In the genomic region with DNA sequence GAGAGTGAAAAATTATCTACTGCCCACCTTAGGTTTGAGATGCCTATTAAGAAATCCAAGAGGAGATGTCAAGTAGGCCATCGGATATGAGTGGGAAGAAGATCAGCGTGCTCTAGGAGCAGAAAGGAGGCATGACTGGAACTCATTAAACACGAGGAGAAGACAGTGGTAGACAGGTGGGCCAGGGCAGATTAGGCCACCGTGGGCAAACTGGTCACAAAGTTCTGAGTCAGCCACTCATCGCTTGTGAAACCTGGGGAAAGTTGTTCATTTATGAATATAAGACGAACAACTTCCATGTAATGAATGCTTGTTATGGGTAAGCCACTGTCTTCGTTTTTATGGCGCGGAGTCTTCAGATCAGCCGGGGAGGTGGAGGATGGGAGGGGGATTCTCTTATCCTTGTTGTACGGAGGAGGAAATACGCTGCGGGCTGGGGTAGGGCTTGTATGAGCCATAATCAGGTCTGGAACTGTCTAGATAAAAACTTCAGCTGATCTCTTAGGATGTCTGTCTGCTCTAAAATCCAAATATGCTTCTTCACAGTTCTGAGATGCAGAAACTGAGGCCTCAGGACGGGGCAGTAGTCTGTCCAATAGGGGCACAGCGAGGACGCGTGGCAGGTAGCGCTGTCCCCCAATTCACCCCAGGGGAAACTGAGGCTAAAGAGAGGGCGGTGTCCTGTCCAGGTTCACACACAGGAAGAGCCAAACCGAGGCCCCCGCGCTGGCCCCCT, we compare ENCODE assay signal across 8 cellular contexts. TPM values are rescaled to one million over a fixed set of nuclear protein-coding genes. Genes with fewer than 3 reads are reported as not detected.
DNase-seq lines count a peak whose midpoint lies in the region; ATAC-seq and TF ChIP-seq lines count a peak whose summit lies in the region.

No MANE protein-coding gene starts in this region.

- H3K9me3 ChIP-seq in SU-DHL-6 (ENCODE audit: insufficient read depth, low read length): no peaks in the 10 kb centered on the region
- H3K9me3 ChIP-seq in fibroblast of lung (ENCODE audit: control insufficient read depth, insufficient read depth, low read depth, low read length): no peaks in the 10 kb centered on the region

- H3K4me3 ChIP-seq in SU-DHL-6 (ENCODE audit: insufficient read depth, low read length, poor library complexity, severe bottlenecking) (peak overlapping the region; percentile 83), fibroblast of lung (replicated peaks in 1 of 4; ENCODE audit: control extremely low read depth in 1 of 4, insufficient read depth in 1 of 4, low read depth in 3 of 4, low read length in 4 of 4) (peak overlapping the region; percentile 38 to 73 (median 48)), retinal pigment epithelial cell (ENCODE audit: low read length) (peak overlapping the region; percentile 72)

- H4K20me1 ChIP-seq in SU-DHL-6 (ENCODE audit: low read depth, low read length): no peaks in the 10 kb centered on the region
- no peaks in the 10 kb centered on the region for H4K20me1 ChIP-seq in fibroblast of lung (ENCODE audit: control insufficient read depth, extremely low read depth, insufficient read depth, low read length)

- no peaks in the 10 kb centered on the region for H3K9me2 ChIP-seq in SU-DHL-6 (replicated peaks; ENCODE audit: insufficient read depth, low read length)

- H3K4me1 ChIP-seq in fibroblast of lung (ENCODE audit: control insufficient read depth, extremely low read depth, insufficient read depth, low read length): no peaks in the 10 kb centered on the region

- H3K4me2 ChIP-seq in SU-DHL-6 (ENCODE audit: low read depth, low read length, poor library complexity, severe bottlenecking) (peak overlapping the region; percentile 79), fibroblast of lung (ENCODE audit: extremely low read depth, insufficient read depth, low read length) (peak overlapping the region; percentile 90)

- TF ChIP-seq CTCF in SU-DHL-6 (IDR thresholded peaks at IDR 0.05; ENCODE audit: insufficient read depth, low read length, poor library complexity, severe bottlenecking) (no peak), fibroblast of lung (conservative IDR thresholded peaks at IDR 0.05 in 1 of 2, IDR thresholded peaks at IDR 0.05 in 1 of 2; ENCODE audit: low read depth in 1 of 2, low read length in 2 of 2) (no peak), retinal pigment epithelial cell (conservative IDR thresholded peaks at IDR 0.05; ENCODE audit: low read depth, low read length) (no peak)

- H3K36me3 ChIP-seq in SU-DHL-6 (ENCODE audit: low read length): no peaks in the 10 kb centered on the region
- peaks cover 2% of the 10 kb centered on the region for H3K36me3 ChIP-seq in fibroblast of lung (ENCODE audit: control insufficient read depth, insufficient read depth, low read length)

- peak overlapping the region; percentile 74 for H3K9ac ChIP-seq in SU-DHL-6 (ENCODE audit: low read length)
- peak overlapping the region; percentile 30 for H3K9ac ChIP-seq in fibroblast of lung (ENCODE audit: insufficient read depth, low read length)

- H3K79me2 ChIP-seq in SU-DHL-6 (ENCODE audit: insufficient read depth, low read length): peaks cover 33% of the 10 kb centered on the region
- H3K79me2 ChIP-seq in fibroblast of lung (ENCODE audit: control insufficient read depth, insufficient read depth, low read length): peaks cover 18% of the 10 kb centered on the region

- H2AFZ ChIP-seq in SU-DHL-6 (ENCODE audit: low read depth, low read length, severe bottlenecking) (peak overlapping the region; percentile 94), fibroblast of lung (ENCODE audit: low read length) (peak overlapping the region; percentile 70)

- H3F3A ChIP-seq in SU-DHL-6 (ENCODE audit: insufficient read depth): no peaks in the 10 kb centered on the region

- DNase-seq in NCI-H146 (lab: John Stamatoyannopoulos, UW): peak; percentile 47
- DNase-seq in NCI-H146 treated with DMSO at 0.1 percent for 48 hours (lab: John Stamatoyannopoulos, UW; ENCODE audit: unreplicated experiment): no peak
- no peak for DNase-seq in fibroblast of lung (ENCODE audit: low read depth in 2 of 2)
- no peak for DNase-seq in retinal pigment epithelial cell (ENCODE audit: low read depth)
- DNase-seq in epidermal melanocyte (ENCODE audit: insufficient read length, low spot score): no peak

- ATAC-seq in activated CD4-positive, CD25-positive, alpha-beta regulatory T cell treated with anti-CD3 and anti-CD28 coated beads, Interleukin-2, amount 50 U/mL, for 24 hours: no peak
- no peak for ATAC-seq in HG03097 (IDR thresholded peaks at IDR 0.05; ENCODE audit: low FRiP score, unreplicated experiment)

- H3K27ac ChIP-seq in SU-DHL-6 (ENCODE audit: low read depth, low read length) (peak overlapping the region; percentile 37; the same call in 1 of the 2 replicates), fibroblast of lung (ENCODE audit: insufficient read depth, low read length) (peak overlapping the region; percentile 70)

- H3K27me3 ChIP-seq in SU-DHL-6 (ENCODE audit: low read length) (no peaks in the 10 kb centered on the region), fibroblast of lung (ENCODE audit: control insufficient read depth, insufficient read depth, low read length) (no peaks in the 10 kb centered on the region)

RNA-seq across cellular contexts. Expression of a gene that starts 1.1 kb away (rescaled TPM):
- 12.3 and 17.5 TPM in 2 replicates for total RNA-seq in fibroblast of lung
- 6.4 and 7.4 TPM in 2 replicates for polyA plus RNA-seq in fibroblast of lung
- 12.6 and 16.1 TPM in 2 replicates for polyA plus RNA-seq in fibroblast of lung (2012)
- 9.9 and 11.8 TPM in 2 replicates for polyA minus RNA-seq in fibroblast of lung (ENCODE audit: low replicate concordance)

RNA-seq across cellular contexts. Expression of a gene that starts 18.9 kb away (rescaled TPM):
- total RNA-seq in fibroblast of lung: 28.7 and 28.8 TPM in 2 replicates
- 2.6 and 2.9 TPM in 2 replicates for polyA plus RNA-seq in fibroblast of lung
- polyA plus RNA-seq in fibroblast of lung (2012): 15.4 and 22.8 TPM in 2 replicates
- 4.1 and 10.7 TPM in 2 replicates for polyA minus RNA-seq in fibroblast of lung (ENCODE audit: low replicate concordance)

RNA-seq across cellular contexts. Expression of a gene that starts 35.8 kb away (rescaled TPM):
- total RNA-seq in fibroblast of lung: not detected in 2 replicates
- polyA plus RNA-seq in fibroblast of lung: not detected in 2 replicates
- not detected in 2 replicates for polyA plus RNA-seq in fibroblast of lung (2012)
- not detected in 2 replicates for polyA minus RNA-seq in fibroblast of lung (ENCODE audit: low replicate concordance)

RNA-seq across cellular contexts. Expression of a gene that starts 57.6 kb away (rescaled TPM):
- not detected in 2 replicates for total RNA-seq in fibroblast of lung
- polyA plus RNA-seq in fibroblast of lung: not detected in 2 replicates
- not detected in 2 replicates for polyA plus RNA-seq in fibroblast of lung (2012)
- not detected in 2 replicates for polyA minus RNA-seq in fibroblast of lung (ENCODE audit: low replicate concordance)
